In genomic region chr7:12066561-12066960, GRCh38 we compare ENCODE assay signal across 10 cellular contexts.
A peak's percentile ranks its signal among the peaks of the same experiment; 100 is the strongest.
DNase-seq lines count a peak whose midpoint lies in the region; ATAC-seq and TF ChIP-seq lines count a peak whose summit lies in the region.
"Had no signal": no experiment of that assay in that cellular context is flagged by ENCODE, and none has a peak within 500 bp of the region (broad histone marks: within the 10 kb centered on the region; RNA-seq: fewer than 3 reads in every experiment).

No MANE protein-coding gene starts in this region.

- no peaks in the 10 kb centered on the region for H3K27me3 ChIP-seq in neuronal stem cell (ENCODE audit: control insufficient read depth in 3 of 3, insufficient read depth in 3 of 3, low read depth in 1 of 3, low read length in 3 of 3)
- H3K27me3 ChIP-seq: brain microvascular endothelial cell had no signal

- no peak overlapping the region for H3K4me3 ChIP-seq in neuronal stem cell (ENCODE audit: low read length in 2 of 2)

- intact Hi-C loops in activated B cell treated with CpG ODN at 0.5 μM for 24 hours (cut with micrococcal nuclease) = loop anchor here (5.0 kb wide), 2 partner anchors 146 to 639 kb away; partner anchors contain the start of gene TMEM106B

- H2BK12ac ChIP-seq in neuronal stem cell (ENCODE audit: low read length) = no peak overlapping the region

- H3K36me3 ChIP-seq in neuronal stem cell (replicated peaks in 1 of 2; ENCODE audit: control insufficient read depth in 2 of 2, insufficient read depth in 2 of 2, low read length in 2 of 2) = no peaks in the 10 kb centered on the region
- H3K36me3 ChIP-seq: brain microvascular endothelial cell had no signal

- peak overlapping the region; percentile 2 for H2AFZ ChIP-seq in neuronal stem cell (ENCODE audit: low read length)

- H2BK5ac ChIP-seq in neuronal stem cell (ENCODE audit: low read length) = no peak overlapping the region

- no peak overlapping the region for H3K18ac ChIP-seq in neuronal stem cell (ENCODE audit: low read length)

- TF ChIP-seq CTCF in activated B cell treated with CpG ODN at 0.5 μM for 24 hours (IDR thresholded peaks at IDR 0.05) = no peak

- CTCF ChIA-PET in activated B cell treated with CpG ODN at 0.5 μM for 24 hours (lab: Charles Lee) = interaction anchor here (0.9 to 1.2 kb wide), 2 partner anchors 256 to 424 kb away, joined by 3 to 5 read pairs; no protein-coding TSS in a partner anchor

- H3K4ac ChIP-seq in neuronal stem cell (ENCODE audit: low read length) = no peak overlapping the region

- WGBS in neuronal stem cell (ENCODE audit: extremely low coverage in 2 of 2, insufficient read length in 2 of 2, insufficient replicate concordance in 1 of 2), 2 donors = no CpG with 5 or more reads among the region's 3 CpGs

- peak overlapping the region; percentile 44 for H3K9ac ChIP-seq in neuronal stem cell (ENCODE audit: low read depth, low read length, poor library complexity)

- peaks cover 8% of the 10 kb centered on the region for H3K4me1 Mint-ChIP-seq in activated B cell treated with CpG ODN at 0.5 μM for 24 hours

- H3K23ac ChIP-seq in neuronal stem cell (ENCODE audit: low read depth, low read length, poor library complexity) = no peak overlapping the region

- POLR2A ChIA-PET in activated B cell treated with CpG ODN at 0.5 μM for 24 hours (lab: Charles Lee) = no interaction called here

- no peak overlapping the region for H3K4me2 ChIP-seq in neuronal stem cell (ENCODE audit: insufficient read depth, low read length, poor library complexity, severe bottlenecking)

- H2AK5ac ChIP-seq in neuronal stem cell (ENCODE audit: low read depth, low read length) = no peak overlapping the region

- no peaks in the 10 kb centered on the region for H3K27me3 Mint-ChIP-seq in activated B cell treated with CpG ODN at 0.5 μM for 24 hours

- no peak overlapping the region for H3K27ac Mint-ChIP-seq in activated B cell treated with CpG ODN at 0.5 μM for 24 hours

- H3K4me1 ChIP-seq in neuronal stem cell (ENCODE audit: control insufficient read depth in 2 of 2, insufficient read depth in 1 of 2, low read depth in 1 of 2, low read length in 2 of 2) = no peaks in the 10 kb centered on the region

- peak; percentile 50 for ATAC-seq in GM18868 (IDR thresholded peaks at IDR 0.05; ENCODE audit: unreplicated experiment)
- ATAC-seq in activated B cell treated with CpG ODN at 0.5 μM for 24 hours (ENCODE audit: low read depth) = peak; percentile 45

- H3K27ac ChIP-seq in neuronal stem cell (replicated peaks; ENCODE audit: low read length) = no peak overlapping the region
- H3K27ac ChIP-seq: brain microvascular endothelial cell had no signal

- H3K79me1 ChIP-seq in neuronal stem cell (ENCODE audit: low read depth, low read length) = no peaks in the 10 kb centered on the region

- H3K9me3 ChIP-seq in neuronal stem cell (replicated peaks in 1 of 2; ENCODE audit: control insufficient read depth in 2 of 2, insufficient read depth in 1 of 2, low read depth in 1 of 2, low read length in 2 of 2) = no peaks in the 10 kb centered on the region

- H2BK120ac ChIP-seq in neuronal stem cell (ENCODE audit: low read depth, low read length) = no peak overlapping the region

- H3K9me3 Mint-ChIP-seq in activated B cell treated with CpG ODN at 0.5 μM for 24 hours = no peaks in the 10 kb centered on the region

- DNase-seq in HT1080 (ENCODE audit: low read depth) = peak; percentile 69
- DNase-seq in activated B cell treated with CpG ODN at 0.5 μM for 24 hours = no peak
- no peak for DNase-seq in neuronal stem cell (ENCODE audit: low spot score)
- no peak for DNase-seq in midbrain (lab: John Stamatoyannopoulos, UW)
- no peak for DNase-seq in NCI-H1105 treated with DMSO at 0.1 percent for 48 hours (lab: John Stamatoyannopoulos, UW)
- no peak for DNase-seq in HuH-7 (ENCODE audit: low spot score)
- DNase-seq: activated CD4-positive, alpha-beta T cell treated with anti-CD3 and anti-CD28 coated beads, Interleukin-2, amount 50 U/mL, for 48 hours; brain microvascular endothelial cell; mesenchymal stem cell had no signal

- no peak overlapping the region for H4K91ac ChIP-seq in neuronal stem cell (ENCODE audit: low read depth, low read length, poor library complexity)

- H4K8ac ChIP-seq in neuronal stem cell (ENCODE audit: low read depth, low read length) = no peak overlapping the region

- no peaks in the 10 kb centered on the region for H3K36me3 Mint-ChIP-seq in activated B cell treated with CpG ODN at 0.5 μM for 24 hours (ENCODE audit: low read depth)

- H2BK15ac ChIP-seq in neuronal stem cell (ENCODE audit: low read length) = no peak overlapping the region

- no peak overlapping the region for H3K14ac ChIP-seq in neuronal stem cell (ENCODE audit: low read length)

- H3K4me3 Mint-ChIP-seq in activated B cell treated with CpG ODN at 0.5 μM for 24 hours = no peak overlapping the region
